ENCODE assay signal across 22 cellular contexts in genomic region chr1:37294514-37294913, GRCh38.
"Had no signal": no experiment of that assay in that cellular context is flagged by ENCODE, and none has a peak within 500 bp of the region (broad histone marks: within the 10 kb centered on the region; RNA-seq: fewer than 3 reads in every experiment).

No MANE protein-coding gene starts in this region.

- FAIRE-seq: TTC549 had no signal

- DNase-seq: activated B cell treated with CpG ODN at 0.5 μM for 24 hours; activated CD4-positive, alpha-beta memory T cell treated with anti-CD3 and anti-CD28 coated beads, Interleukin-2, amount 10 ng/mL, durations not matched to agents 7 days and 5 days; activated CD4-positive, alpha-beta T cell treated with anti-CD3 and anti-CD28 coated beads, Interleukin-2, amount 50 U/mL, for 1 hour; activated gamma-delta T cell; activated naive CD4-positive, alpha-beta T cell treated with anti-CD3 and anti-CD28 coated beads for 36 hours; activated T-cell treated with anti-CD3 and anti-CD28 coated beads for 4 hours; activated T-cell treated with anti-CD3 and anti-CD28 coated beads, Interleukin-2, amount 50 U/mL, for 48 hours; Kasumi-1; KBM-7; NCI-H1105 treated with DMSO at 0.1 percent for 48 hours; NCI-H1436 treated with DMSO at 0.1 percent for 48 hours; NCI-H1930; NCI-H2171; NCI-H345; NCI-H510A; NCI-H69; SIG-M5; T-helper 17 cell; T-helper 9 cell had no signal

- ATAC-seq: activated T-helper 17 cell treated with anti-CD3 and anti-CD28 coated beads, Interleukin-2, amount 50 U/mL, for 72 hours; T-helper 17 cell had no signal

- H3K27ac ChIP-seq: PC-9 had no signal

- H3K4me3 ChIP-seq: PC-9 had no signal
